ENCODE assay signal across 8 cellular contexts in genomic region chr1:2642560-2643413, GRCh38. TPM values are rescaled to one million over a fixed set of nuclear protein-coding genes. Genes with fewer than 3 reads are reported as not detected.
DNase-seq lines count a peak whose midpoint lies in the region; ATAC-seq and TF ChIP-seq lines count a peak whose summit lies in the region.

No MANE protein-coding gene starts in this region.

- H3K4me3 ChIP-seq in kidney epithelial cell (ENCODE audit: low read depth, low read length): peak overlapping the region; percentile 82

- TF ChIP-seq CTCF in AG09319 (IDR thresholded peaks at IDR 0.05; ENCODE audit: low read depth, low read length): peak; percentile 12; the same call in 1 of the 2 replicates
- TF ChIP-seq CTCF in kidney epithelial cell (IDR thresholded peaks at IDR 0.05; ENCODE audit: insufficient read depth, low read length, poor library complexity, severe bottlenecking): peak; percentile 23

- ATAC-seq in GM19025 (IDR thresholded peaks at IDR 0.05; ENCODE audit: low read depth, unreplicated experiment) (peak; percentile 71), HG03280 (IDR thresholded peaks at IDR 0.05; ENCODE audit: unreplicated experiment) (peak; percentile 87)
- peak; percentile 83 to 85 for ATAC-seq in activated CD4-positive, CD25-positive, alpha-beta regulatory T cell treated with anti-CD3 and anti-CD28 coated beads, Interleukin-2, amount 50 U/mL, for 24 hours

- peaks cover 2% of the 10 kb centered on the region for H3K27me3 ChIP-seq in kidney epithelial cell (ENCODE audit: control insufficient read depth, insufficient read depth, low read length)

- peak; percentile 54 for DNase-seq in AG09319 (ENCODE audit: extremely low read depth, low read depth)
- peak; percentile 86 for DNase-seq in NCI-H345 treated with DMSO at 0.1 percent for 48 hours (lab: John Stamatoyannopoulos, UW; ENCODE audit: unreplicated experiment)
- DNase-seq in cerebellar cortex (ENCODE audit: low spot score): peak; percentile 89
- peak; percentile 59 for DNase-seq in kidney epithelial cell (ENCODE audit: low read depth)
- peak; percentile 85 to 87 for DNase-seq in stimulated activated CD4-positive, alpha-beta T cell treated with anti-CD3 and anti-CD28 coated beads, Interleukin-15, amount 100 ng/mL, for 1 hour (ENCODE audit: low read depth in 1 of 2, low spot score in 1 of 2)

- no peaks in the 10 kb centered on the region for H3K36me3 ChIP-seq in kidney epithelial cell (ENCODE audit: control insufficient read depth, insufficient read depth, low read length)

RNA-seq across cellular contexts. Expression of gene MMEL1, which starts 10.0 kb away (rescaled TPM):
- 1.9 TPM in 1 of 2 replicates, not detected in the other for total RNA-seq in kidney epithelial cell

RNA-seq across cellular contexts. Expression of gene PRXL2B, which starts 56.2 kb away (rescaled TPM):
- total RNA-seq in kidney epithelial cell: 42.0 and 46.6 TPM in 2 replicates

Comparison
In these comparisons a context has a peak if more than half of its experiments do, and no peak if none do; other contexts are left out.
1. Peak in every context shown above with its lines: DNase-seq, ATAC-seq and H3K4me3 ChIP-seq.